1 cellular context compared by ENCODE assay signal in the genomic region with DNA sequence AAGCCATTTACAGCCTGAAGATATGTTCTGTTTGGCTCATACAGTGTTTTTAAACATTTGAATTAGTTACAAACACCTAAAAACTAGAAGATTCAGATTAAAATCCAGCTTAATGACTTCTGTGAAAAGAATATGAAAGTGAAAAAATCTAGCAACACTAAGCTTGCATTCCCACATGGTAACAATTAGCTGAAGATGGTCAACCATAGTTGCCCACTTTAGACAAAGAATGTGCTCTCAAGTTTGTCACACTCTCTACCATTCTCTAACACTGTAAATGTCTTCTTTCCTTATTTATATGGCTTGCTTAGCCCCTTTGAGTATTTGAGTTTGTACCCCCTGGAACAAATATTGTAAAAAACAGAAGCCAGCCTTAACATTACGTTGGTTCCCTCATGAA.
TF ChIP-seq lines count a peak whose summit lies in the region.

No MANE protein-coding gene starts in this region.

TF ChIP-seq in GM12878, 131 proteins besides CTCF, POLR2A, EP300 and RAD21:
- TF ChIP-seq, protein P1, sequence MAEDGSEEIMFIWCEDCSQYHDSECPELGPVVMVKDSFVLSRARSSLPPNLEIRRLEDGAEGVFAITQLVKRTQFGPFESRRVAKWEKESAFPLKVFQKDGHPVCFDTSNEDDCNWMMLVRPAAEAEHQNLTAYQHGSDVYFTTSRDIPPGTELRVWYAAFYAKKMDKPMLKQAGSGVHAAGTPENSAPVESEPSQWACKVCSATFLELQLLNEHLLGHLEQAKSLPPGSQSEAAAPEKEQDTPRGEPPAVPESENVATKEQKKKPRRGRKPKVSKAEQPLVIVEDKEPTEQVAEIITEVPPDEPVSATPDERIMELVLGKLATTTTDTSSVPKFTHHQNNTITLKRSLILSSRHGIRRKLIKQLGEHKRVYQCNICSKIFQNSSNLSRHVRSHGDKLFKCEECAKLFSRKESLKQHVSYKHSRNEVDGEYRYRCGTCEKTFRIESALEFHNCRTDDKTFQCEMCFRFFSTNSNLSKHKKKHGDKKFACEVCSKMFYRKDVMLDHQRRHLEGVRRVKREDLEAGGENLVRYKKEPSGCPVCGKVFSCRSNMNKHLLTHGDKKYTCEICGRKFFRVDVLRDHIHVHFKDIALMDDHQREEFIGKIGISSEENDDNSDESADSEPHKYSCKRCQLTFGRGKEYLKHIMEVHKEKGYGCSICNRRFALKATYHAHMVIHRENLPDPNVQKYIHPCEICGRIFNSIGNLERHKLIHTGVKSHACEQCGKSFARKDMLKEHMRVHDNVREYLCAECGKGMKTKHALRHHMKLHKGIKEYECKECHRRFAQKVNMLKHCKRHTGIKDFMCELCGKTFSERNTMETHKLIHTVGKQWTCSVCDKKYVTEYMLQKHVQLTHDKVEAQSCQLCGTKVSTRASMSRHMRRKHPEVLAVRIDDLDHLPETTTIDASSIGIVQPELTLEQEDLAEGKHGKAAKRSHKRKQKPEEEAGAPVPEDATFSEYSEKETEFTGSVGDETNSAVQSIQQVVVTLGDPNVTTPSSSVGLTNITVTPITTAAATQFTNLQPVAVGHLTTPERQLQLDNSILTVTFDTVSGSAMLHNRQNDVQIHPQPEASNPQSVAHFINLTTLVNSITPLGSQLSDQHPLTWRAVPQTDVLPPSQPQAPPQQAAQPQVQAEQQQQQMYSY (CRISPR knock-in tag; IDR thresholded peaks at IDR 0.05) = no peak
- TF ChIP-seq NR2C1 (IDR thresholded peaks at IDR 0.05) = no peak
- no peak for TF ChIP-seq ZBTB40 (IDR thresholded peaks at IDR 0.05; ENCODE audit: borderline replicate concordance)
- TF ChIP-seq, protein P2, sequence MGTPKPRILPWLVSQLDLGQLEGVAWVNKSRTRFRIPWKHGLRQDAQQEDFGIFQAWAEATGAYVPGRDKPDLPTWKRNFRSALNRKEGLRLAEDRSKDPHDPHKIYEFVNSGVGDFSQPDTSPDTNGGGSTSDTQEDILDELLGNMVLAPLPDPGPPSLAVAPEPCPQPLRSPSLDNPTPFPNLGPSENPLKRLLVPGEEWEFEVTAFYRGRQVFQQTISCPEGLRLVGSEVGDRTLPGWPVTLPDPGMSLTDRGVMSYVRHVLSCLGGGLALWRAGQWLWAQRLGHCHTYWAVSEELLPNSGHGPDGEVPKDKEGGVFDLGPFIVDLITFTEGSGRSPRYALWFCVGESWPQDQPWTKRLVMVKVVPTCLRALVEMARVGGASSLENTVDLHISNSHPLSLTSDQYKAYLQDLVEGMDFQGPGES (IDR thresholded peaks at IDR 0.05) = no peak
- no peak for TF ChIP-seq FOS (IDR thresholded peaks at IDR 0.05; ENCODE audit: borderline replicate concordance, extremely low read depth, insufficient read length)
- no peak for TF ChIP-seq ZBTB4 (CRISPR knock-in tag; IDR thresholded peaks at IDR 0.05)
- no peak for TF ChIP-seq RCOR1 (conservative IDR thresholded peaks at IDR 0.05; ENCODE audit: low read depth, low read length)
- TF ChIP-seq CBX3 (IDR thresholded peaks at IDR 0.05; ENCODE audit: borderline replicate concordance, low read depth) = no peak
- no peak for TF ChIP-seq JUND (IDR thresholded peaks at IDR 0.05; ENCODE audit: low read depth, low read length)
- no peak for TF ChIP-seq SPI1 (IDR thresholded peaks at IDR 0.05; ENCODE audit: borderline replicate concordance, insufficient read depth, low read depth, low read length)
- no peak for TF ChIP-seq SREBF1 (IDR thresholded peaks at IDR 0.05; ENCODE audit: low read length)
- no peak for TF ChIP-seq HDAC2 (IDR thresholded peaks at IDR 0.05)
- TF ChIP-seq RELA (IDR thresholded peaks at IDR 0.05; ENCODE audit: borderline replicate concordance, partially characterized antibody) = no peak
- no peak for TF ChIP-seq CREB1 (IDR thresholded peaks at IDR 0.05; ENCODE audit: low read depth)
- no peak for TF ChIP-seq PML (IDR thresholded peaks at IDR 0.05; ENCODE audit: low read length)
- no peak for TF ChIP-seq WRNIP1 (IDR thresholded peaks at IDR 0.05; ENCODE audit: borderline replicate concordance, low read depth, low read length)
- no peak for TF ChIP-seq RBBP5 (conservative IDR thresholded peaks at IDR 0.05)
- no peak for TF ChIP-seq BRCA1 (IDR thresholded peaks at IDR 0.05; ENCODE audit: low read depth, low read length)
- no peak for TF ChIP-seq SMAD1 (IDR thresholded peaks at IDR 0.05; ENCODE audit: low read depth, partially characterized antibody)
